Comparison of ENCODE assay signal across 25 cellular contexts in genomic region chr16:17014484-17015121, GRCh38.
DNase-seq lines count a peak whose midpoint lies in the region; ATAC-seq and TF ChIP-seq lines count a peak whose summit lies in the region.
"Had no signal": no experiment of that assay in that cellular context is flagged by ENCODE, and none has a peak within 500 bp of the region (broad histone marks: within the 10 kb centered on the region; RNA-seq: fewer than 3 reads in every experiment).

No MANE protein-coding gene starts in this region.

- H3K4me3 ChIP-seq in GM06990 (replicated peaks; ENCODE audit: low read depth, low read length): peak overlapping the region; percentile 35
- H3K4me3 ChIP-seq: mucosa of descending colon, suprapubic skin had no signal

- ATAC-seq in activated T-helper 17 cell treated with anti-CD3 and anti-CD28 coated beads, Interleukin-2, amount 50 U/mL, for 72 hours (replicated peaks): no peak
- ATAC-seq in naive thymus-derived CD8-positive, alpha-beta T cell: no peak
- ATAC-seq: right cardiac atrium had no signal

- DNase-seq in activated naive CD4-positive, alpha-beta T cell treated with anti-CD3 and anti-CD28 coated beads for 36 hours: no peak
- no peak for DNase-seq in activated naive CD4-positive, alpha-beta T cell treated with Interleukin-2 at 50 U/mL for 16 hours
- DNase-seq in GM06990 (ENCODE audit: extremely low read depth, insufficient read length): no peak
- DNase-seq in naive thymus-derived CD8-positive, alpha-beta T cell: no peak
- DNase-seq in cerebellum (ENCODE audit: low spot score): no peak
- no peak for DNase-seq in iPS-NIHi7 (ENCODE audit: extremely low spot score)
- DNase-seq in cortex of kidney (lab: John Stamatoyannopoulos, UW): no peak
- DNase-seq: activated CD4-positive, CD25-positive, alpha-beta regulatory T cell treated with anti-CD3 and anti-CD28 coated beads, Interleukin-2, amount 50 U/mL, for 72 hours; activated effector memory CD4-positive, alpha-beta T cell treated with anti-CD3 and anti-CD28 coated beads, Interleukin-2, amount 50 U/mL, for 16 hours; amniotic stem cell; C1 segment of cervical spinal cord; DND-41; effector CD4-positive, alpha-beta T cell; GOT3; HFFc6; Karpas-422; kidney; NCI-H146; NCI-H2107; NCI-H774; right cardiac atrium had no signal

- H3K36me3 ChIP-seq in GM06990 (ENCODE audit: control insufficient read depth, insufficient read depth, low read length): no peaks in the 10 kb centered on the region
- H3K36me3 ChIP-seq: spleen, suprapubic skin had no signal

- intact Hi-C loops in activated naive CD4-positive, alpha-beta T cell treated with anti-CD3 and anti-CD28 coated beads for 36 hours (cut with micrococcal nuclease): no loop called here

- H3K4me1 Mint-ChIP-seq in activated naive CD4-positive, alpha-beta T cell treated with anti-CD3 and anti-CD28 coated beads for 36 hours (ENCODE audit: low read depth): peaks cover 19% of the 10 kb centered on the region
- peaks cover 7% of the 10 kb centered on the region for H3K4me1 Mint-ChIP-seq in activated T-helper 17 cell treated with anti-CD3 and anti-CD28 coated beads, Interleukin-2, amount 50 U/mL, for 72 hours
- H3K4me1 Mint-ChIP-seq in naive thymus-derived CD8-positive, alpha-beta T cell: peaks cover 16 to 37% (median 29%) of the 10 kb centered on the region in 4 donors

- peak overlapping the region; percentile 23 for H3K4me3 Mint-ChIP-seq in activated naive CD4-positive, alpha-beta T cell treated with anti-CD3 and anti-CD28 coated beads for 36 hours
- H3K4me3 Mint-ChIP-seq in activated T-helper 17 cell treated with anti-CD3 and anti-CD28 coated beads, Interleukin-2, amount 50 U/mL, for 72 hours: peak overlapping the region; percentile 89
- peak overlapping the region in 6 of 10 donors; percentile 5 to 77 (median 46) for H3K4me3 Mint-ChIP-seq in naive thymus-derived CD8-positive, alpha-beta T cell
- H3K4me3 Mint-ChIP-seq: HFFc6 had no signal

- peaks cover 5% of the 10 kb centered on the region for H3K36me3 Mint-ChIP-seq in activated naive CD4-positive, alpha-beta T cell treated with anti-CD3 and anti-CD28 coated beads for 36 hours (ENCODE audit: low read depth)
- H3K36me3 Mint-ChIP-seq in activated T-helper 17 cell treated with anti-CD3 and anti-CD28 coated beads, Interleukin-2, amount 50 U/mL, for 72 hours (ENCODE audit: low read depth): no peaks in the 10 kb centered on the region
- peaks cover 0 to 3% (median 0%) of the 10 kb centered on the region in 3 donors for H3K36me3 Mint-ChIP-seq in naive thymus-derived CD8-positive, alpha-beta T cell

- H3K27ac Mint-ChIP-seq in activated naive CD4-positive, alpha-beta T cell treated with anti-CD3 and anti-CD28 coated beads for 36 hours: no peak overlapping the region
- H3K27ac Mint-ChIP-seq in activated T-helper 17 cell treated with anti-CD3 and anti-CD28 coated beads, Interleukin-2, amount 50 U/mL, for 72 hours: no peak overlapping the region
- peak overlapping the region in 6 of 10 donors; percentile 27 to 98 (median 68) for H3K27ac Mint-ChIP-seq in naive thymus-derived CD8-positive, alpha-beta T cell
- H3K27ac Mint-ChIP-seq: HFFc6 had no signal

- POLR2A ChIA-PET in naive thymus-derived CD8-positive, alpha-beta T cell (lab: Charles Lee): interaction anchor here (0.7 to 1.6 kb wide), 4 partner anchors 12 to 56 kb away, joined by 3 to 8 read pairs (median 5); no protein-coding TSS in a partner anchor

- CTCF ChIA-PET in activated naive CD4-positive, alpha-beta T cell treated with anti-CD3 and anti-CD28 coated beads for 36 hours (lab: Charles Lee): no interaction called here

- no peaks in the 10 kb centered on the region for H3K27me3 ChIP-seq in GM06990 (replicated peaks; ENCODE audit: control insufficient read depth, insufficient read depth, low read length)
- H3K27me3 ChIP-seq: spleen had no signal

- peaks cover 8% of the 10 kb centered on the region for H3K9me3 Mint-ChIP-seq in activated naive CD4-positive, alpha-beta T cell treated with anti-CD3 and anti-CD28 coated beads for 36 hours
- no peaks in the 10 kb centered on the region for H3K9me3 Mint-ChIP-seq in activated T-helper 17 cell treated with anti-CD3 and anti-CD28 coated beads, Interleukin-2, amount 50 U/mL, for 72 hours
- peaks cover 0 to 9% (median 2%) of the 10 kb centered on the region in 9 donors for H3K9me3 Mint-ChIP-seq in naive thymus-derived CD8-positive, alpha-beta T cell
- H3K9me3 Mint-ChIP-seq: HFFc6 had no signal

- H3K27me3 Mint-ChIP-seq in activated naive CD4-positive, alpha-beta T cell treated with anti-CD3 and anti-CD28 coated beads for 36 hours (ENCODE audit: low read depth): no peaks in the 10 kb centered on the region
- no peaks in the 10 kb centered on the region for H3K27me3 Mint-ChIP-seq in activated T-helper 17 cell treated with anti-CD3 and anti-CD28 coated beads, Interleukin-2, amount 50 U/mL, for 72 hours
- H3K27me3 Mint-ChIP-seq in naive thymus-derived CD8-positive, alpha-beta T cell: peaks cover 0 to 12% (median 7%) of the 10 kb centered on the region in 5 donors

- no peak for TF ChIP-seq CTCF in GM06990 (IDR thresholded peaks at IDR 0.05; ENCODE audit: insufficient read depth, low read length, poor library complexity, severe bottlenecking)

Comparison
In these comparisons a context has a peak if more than half of its experiments do, and no peak if none do; other contexts are left out.
1. H3K27ac Mint-ChIP-seq: peak in naive thymus-derived CD8-positive, alpha-beta T cell (6 of 10); none in activated naive CD4-positive, alpha-beta T cell treated with anti-CD3 and anti-CD28 coated beads for 36 hours (single experiment) and activated T-helper 17 cell treated with anti-CD3 and anti-CD28 coated beads, Interleukin-2, amount 50 U/mL, for 72 hours (single experiment).
2. H3K4me3 Mint-ChIP-seq: peak in every context shown above with its lines; median percentile 89 in activated T-helper 17 cell treated with anti-CD3 and anti-CD28 coated beads, Interleukin-2, amount 50 U/mL, for 72 hours; 46 in naive thymus-derived CD8-positive, alpha-beta T cell; 23 in activated naive CD4-positive, alpha-beta T cell treated with anti-CD3 and anti-CD28 coated beads for 36 hours.